1 cellular context compared by ENCODE assay signal in genomic region chr18:31606265-31606664, GRCh38.
TF ChIP-seq lines count a peak whose summit lies in the region.

No MANE protein-coding gene starts in this region.

TF ChIP-seq in HepG2, 621 proteins besides CTCF, POLR2A, EP300 and RAD21 (continued from another document and continues in another):
- TF ChIP-seq ZBTB33 (CRISPR knock-in tag; IDR thresholded peaks at IDR 0.05) (no peak), ZNF530 (CRISPR knock-in tag; IDR thresholded peaks at IDR 0.05; ENCODE audit: low read depth) (no peak), RNF219 (CRISPR knock-in tag; IDR thresholded peaks at IDR 0.05) (no peak), ZNF841 (CRISPR knock-in tag; IDR thresholded peaks at IDR 0.05; ENCODE audit: borderline replicate concordance) (0 out of 2 replicates have a peak, but pooled peaks have one; percentile 37), ZNF547 (CRISPR knock-in tag; IDR thresholded peaks at IDR 0.05) (no peak), ZNF567 (CRISPR knock-in tag; IDR thresholded peaks at IDR 0.05; ENCODE audit: borderline replicate concordance) (no peak), ZC3H4 (CRISPR knock-in tag; IDR thresholded peaks at IDR 0.05; ENCODE audit: borderline replicate concordance) (no peak), ZBTB25 (CRISPR knock-in tag; IDR thresholded peaks at IDR 0.05) (0 out of 2 replicates have a peak, but pooled peaks have one; percentile 47), ATF7 (IDR thresholded peaks at IDR 0.05) (peak; percentile 85), ATF7 (CRISPR knock-in tag; IDR thresholded peaks at IDR 0.05) (no peak), ZNF414 (CRISPR knock-in tag; IDR thresholded peaks at IDR 0.05) (no peak), ZNF644 (CRISPR knock-in tag; IDR thresholded peaks at IDR 0.05; ENCODE audit: low read depth) (peak; percentile 61; the same call in 1 of the 2 replicates), PAF1 (CRISPR knock-in tag; IDR thresholded peaks at IDR 0.05) (no peak), HNF1A (IDR thresholded peaks at IDR 0.05; ENCODE audit: low read depth) (peak; percentile 82), HNF1A (CRISPR knock-in tag; IDR thresholded peaks at IDR 0.05; ENCODE audit: borderline replicate concordance) (peak; percentile 74; the same call in 1 of the 2 replicates), LBX2 (CRISPR knock-in tag; IDR thresholded peaks at IDR 0.05; ENCODE audit: borderline replicate concordance) (no peak), FOXA3 (CRISPR knock-in tag; IDR thresholded peaks at IDR 0.05) (peak; percentile 40), HNF4A (CRISPR knock-in tag; IDR thresholded peaks at IDR 0.05) (peak; percentile 54), CCDC6 (CRISPR knock-in tag; IDR thresholded peaks at IDR 0.05) (no peak), ATF4 (CRISPR knock-in tag; IDR thresholded peaks at IDR 0.05) (peak in 1 of 2 experiments; percentile 34; a peak in 1 of 4 replicates), ZNF589 (CRISPR knock-in tag; conservative IDR thresholded peaks at IDR 0.05) (no peak), SALL1 (CRISPR knock-in tag; IDR thresholded peaks at IDR 0.05) (peak; percentile 50; the same call in 1 of the 2 replicates), HOXD1 (CRISPR knock-in tag; IDR thresholded peaks at IDR 0.05) (0 out of 2 replicates have a peak, but pooled peaks have one; percentile 27), PAXIP1 (CRISPR knock-in tag; conservative IDR thresholded peaks at IDR 0.05) (peak; percentile 80), ZNF75D (CRISPR knock-in tag; IDR thresholded peaks at IDR 0.05; ENCODE audit: borderline replicate concordance) (no peak), ZBTB34 (CRISPR knock-in tag; IDR thresholded peaks at IDR 0.05) (peak; percentile 98), MYNN (CRISPR knock-in tag; IDR thresholded peaks at IDR 0.05; ENCODE audit: low read depth) (no peak), JUN (CRISPR knock-in tag; IDR thresholded peaks at IDR 0.05) (no peak), MED1 (CRISPR knock-in tag; IDR thresholded peaks at IDR 0.05) (peak; percentile 14; the same call in 1 of the 2 replicates), ZNF12 (CRISPR knock-in tag; IDR thresholded peaks at IDR 0.05) (no peak), ZNF460 (CRISPR knock-in tag; IDR thresholded peaks at IDR 0.05; ENCODE audit: borderline replicate concordance) (no peak), MIXL1 (CRISPR knock-in tag; IDR thresholded peaks at IDR 0.05) (peak; percentile 46), HOMEZ (CRISPR knock-in tag; IDR thresholded peaks at IDR 0.05; ENCODE audit: low read depth) (0 out of 2 replicates have a peak, but pooled peaks have one; percentile 13), NFIC (IDR thresholded peaks at IDR 0.05; ENCODE audit: low read length) (0 out of 2 replicates have a peak, but pooled peaks have one; percentile 36), ZBTB37 (CRISPR knock-in tag; IDR thresholded peaks at IDR 0.05) (peak; percentile 95), GATAD2A (CRISPR knock-in tag; IDR thresholded peaks at IDR 0.05) (peak; percentile 70; the same call in 1 of the 2 replicates), ZNF251 (CRISPR knock-in tag; IDR thresholded peaks at IDR 0.05) (no peak)
